Comparison of ENCODE assay signal across 11 cellular contexts in genomic region chr9:116087246-116087645, GRCh38.
DNase-seq lines count a peak whose midpoint lies in the region; ATAC-seq and TF ChIP-seq lines count a peak whose summit lies in the region.
"Had no signal": no experiment of that assay in that cellular context is flagged by ENCODE, and none has a peak within 500 bp of the region (broad histone marks: within the 10 kb centered on the region; RNA-seq: fewer than 3 reads in every experiment).

No MANE protein-coding gene starts in this region.

- 13% methylated on average over 1 of the region's 1 CpG for WGBS in right cardiac atrium
- WGBS in thyroid gland, 2 donors = 20 to 35% methylated on average over 1 of the region's 1 CpG

- H3K27ac ChIP-seq in right cardiac atrium (ENCODE audit: low read length) (no peak overlapping the region), thyroid gland (peak overlapping the region in 2 of 3 donors; percentile 62 to 82)
- H3K27ac ChIP-seq: breast epithelium had no signal

- peak; percentile 90 to 92 for ATAC-seq in right cardiac atrium
- no peak for ATAC-seq in HG02840 (IDR thresholded peaks at IDR 0.05; ENCODE audit: low FRiP score, unreplicated experiment)

- no peaks in the 10 kb centered on the region for H3K9me3 ChIP-seq in right cardiac atrium (ENCODE audit: control insufficient read depth, low read length)
- H3K9me3 ChIP-seq in thyroid gland = no peaks in the 10 kb centered on the region
- H3K9me3 ChIP-seq: breast epithelium, HAP-1 had no signal

- TF ChIP-seq POLR2A in thyroid gland (IDR thresholded peaks at IDR 0.05) = peak in 1 of 2 donors; percentile 33

- DNase-seq in NCI-H82 (lab: John Stamatoyannopoulos, UW) = peak; percentile 35
- no peak for DNase-seq in NCI-H82 treated with DMSO at 0.1 percent for 48 hours (lab: John Stamatoyannopoulos, UW; ENCODE audit: unreplicated experiment)
- peak; percentile 86 for DNase-seq in amniotic epithelial cell (ENCODE audit: low read depth)
- DNase-seq in right cardiac atrium = peak; percentile 39 to 69 (median 39)
- peak; percentile 57 to 70 for DNase-seq in thyroid gland
- no peak for DNase-seq in NK-92 (lab: John Stamatoyannopoulos, UW; ENCODE audit: unreplicated experiment)
- no peak for DNase-seq in NK-92 treated with Interleukin-12 subunit alpha and Interleukin-12 subunit beta, amount 100 ng/mL, for 24 hours (lab: John Stamatoyannopoulos, UW)
- DNase-seq: activated CD4-positive, alpha-beta memory T cell treated with anti-CD3 and anti-CD28 coated beads for 36 hours had no signal

- H3K27me3 ChIP-seq in right cardiac atrium (ENCODE audit: control insufficient read depth, insufficient read depth) (no peaks in the 10 kb centered on the region), thyroid gland (no peaks in the 10 kb centered on the region)
- H3K27me3 ChIP-seq: breast epithelium had no signal

- no peaks in the 10 kb centered on the region for H3K4me1 ChIP-seq in right cardiac atrium (ENCODE audit: control insufficient read depth, insufficient read depth, low read length)
- peaks cover 14 to 16% of the 10 kb centered on the region in 2 donors for H3K4me1 ChIP-seq in thyroid gland
- H3K4me1 ChIP-seq: breast epithelium, HAP-1 had no signal

- no peak for TF ChIP-seq CTCF in thyroid gland (IDR thresholded peaks at IDR 0.05)

- H3K36me3 ChIP-seq in thyroid gland = no peaks in the 10 kb centered on the region
- H3K36me3 ChIP-seq: breast epithelium, HAP-1 had no signal

- H3K4me3 ChIP-seq in right cardiac atrium (ENCODE audit: low read length) (no peak overlapping the region), thyroid gland (replicated peaks in 1 of 3) (no peak overlapping the region)
- H3K4me3 ChIP-seq: breast epithelium, HAP-1 had no signal

- intact Hi-C loops in right cardiac atrium (cut with DNase I) (loop anchor here in 1 of 4 donors (5.0 kb wide), 1 partner anchor 40 kb away; no protein-coding TSS in a partner anchor), thyroid gland (cut with DNase I) (no loop called here)

Comparison
In these comparisons a context has a peak if more than half of its experiments do, and no peak if none do; other contexts are left out.
1. DNase-seq: peak in NCI-H82 (single experiment), amniotic epithelial cell (single experiment), right cardiac atrium (3 of 3) and thyroid gland (2 of 2); none in NCI-H82 treated with DMSO at 0.1 percent for 48 hours (single experiment), NK-92 (single experiment) and NK-92 treated with Interleukin-12 subunit alpha and Interleukin-12 subunit beta, amount 100 ng/mL, for 24 hours (single experiment).